In the genomic region with DNA sequence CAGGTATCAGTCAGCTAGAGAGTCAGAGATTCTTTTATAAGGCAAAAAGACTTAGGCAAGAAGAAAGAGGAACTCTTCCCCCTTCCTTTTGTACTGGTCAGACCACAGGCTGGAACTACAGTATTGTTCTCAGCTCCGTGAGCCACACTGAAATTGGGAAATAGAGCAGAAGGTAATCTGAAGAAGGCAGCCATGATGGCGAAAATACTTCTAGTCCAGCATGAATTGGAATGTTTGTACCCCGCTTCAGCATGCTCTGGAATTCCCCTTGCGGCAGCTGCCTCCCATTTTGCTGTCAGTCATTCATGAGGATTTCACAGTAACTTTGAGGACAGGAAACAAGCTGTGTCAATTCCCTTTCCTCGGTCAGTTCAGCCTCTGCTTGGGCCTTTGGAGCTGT, we compare ENCODE assay signal across 11 cellular contexts.
DNase-seq lines count a peak whose midpoint lies in the region; ATAC-seq and TF ChIP-seq lines count a peak whose summit lies in the region.
"Had no signal": no experiment of that assay in that cellular context is flagged by ENCODE, and none has a peak within 500 bp of the region (broad histone marks: within the 10 kb centered on the region; RNA-seq: fewer than 3 reads in every experiment).

No MANE protein-coding gene starts in this region.

- peak overlapping the region; percentile 30; the same call in 1 of the 2 replicates for H3K27ac ChIP-seq in SJCRH30
- H3K27ac ChIP-seq in epithelial cell of prostate, result peak overlapping the region; percentile 32
- no peak overlapping the region for H3K27ac ChIP-seq in sigmoid colon
- H3K27ac ChIP-seq: pancreas had no signal

- DNase-seq in KBM-7, result peak; percentile 84
- peak; percentile 61 to 67 for DNase-seq in SJCRH30
- DNase-seq in epithelial cell of prostate (ENCODE audit: low read depth, low spot score), result peak; percentile 10
- peak; percentile 17 for DNase-seq in sigmoid colon
- no peak for DNase-seq in foreskin fibroblast
- DNase-seq in NCI-H1436 treated with DMSO at 0.1 percent for 48 hours (lab: John Stamatoyannopoulos, UW), result no peak
- no peak for DNase-seq in NCI-H2227 (lab: John Stamatoyannopoulos, UW; ENCODE audit: unreplicated experiment)
- DNase-seq: activated CD4-positive, alpha-beta memory T cell treated with anti-CD3 and anti-CD28 coated beads, Interleukin-2, amount 10 ng/mL, durations not matched to agents 7 days and 5 days; pancreas; stimulated activated CD4-positive, alpha-beta T cell treated with anti-CD3 and anti-CD28 coated beads, Interleukin-4, amount 100 ng/mL, for 24 hours had no signal

- TF ChIP-seq CTCF in sigmoid colon (IDR thresholded peaks at IDR 0.05) (no peak), foreskin fibroblast (IDR thresholded peaks at IDR 0.05; ENCODE audit: low read depth, low read length) (no peak)

- no peak for TF ChIP-seq POLR2A in sigmoid colon (IDR thresholded peaks at IDR 0.05)

- in situ Hi-C loops in KBM-7 (cut with MboI; ENCODE audit: low pct_unique_long_range_greater_than_20kb, low sequenced_read_pairs), result no loop called here

- intact Hi-C loops in sigmoid colon (cut with DNase I), result loop anchor here (1.0 to 10.0 kb wide), 4 partner anchors 97 to 420 kb away; a partner anchor contains a TSS

- H3K4me3 ChIP-seq in SJCRH30, result no peak overlapping the region
- no peak overlapping the region for H3K4me3 ChIP-seq in sigmoid colon
- H3K4me3 ChIP-seq in foreskin fibroblast (ENCODE audit: low read depth in 1 of 2, low read length in 2 of 2), result no peak overlapping the region
- H3K4me3 ChIP-seq: pancreas had no signal

- WGBS in sigmoid colon, 2 donors, result 50 to 62% methylated on average over 5 of the region's 5 CpGs

- peaks cover 16% of the 10 kb centered on the region for H3K4me1 ChIP-seq in SJCRH30
- no peaks in the 10 kb centered on the region for H3K4me1 ChIP-seq in sigmoid colon
- H3K4me1 ChIP-seq: pancreas had no signal

- H3K9me3 ChIP-seq in SJCRH30 (replicated peaks) (no peaks in the 10 kb centered on the region), sigmoid colon (no peaks in the 10 kb centered on the region)
- H3K9me3 ChIP-seq: pancreas had no signal

- no peak for ATAC-seq in GM21576 (IDR thresholded peaks at IDR 0.05; ENCODE audit: unreplicated experiment)

- H3K27me3 ChIP-seq in SJCRH30 (no peaks in the 10 kb centered on the region), sigmoid colon (no peaks in the 10 kb centered on the region)
- H3K27me3 ChIP-seq: pancreas had no signal

- H3K36me3 ChIP-seq in SJCRH30 (no peaks in the 10 kb centered on the region), sigmoid colon (no peaks in the 10 kb centered on the region)
- H3K36me3 ChIP-seq: pancreas had no signal

- TF ChIP-seq EP300 in sigmoid colon (IDR thresholded peaks at IDR 0.05), result no peak

Comparison
In these comparisons a context has a peak if more than half of its experiments do, and no peak if none do; other contexts are left out.
1. DNase-seq: peak in KBM-7 (single experiment), SJCRH30 (2 of 2), epithelial cell of prostate (single experiment) and sigmoid colon (single experiment); none in foreskin fibroblast (0 of 2), NCI-H1436 treated with DMSO at 0.1 percent for 48 hours (single experiment) and NCI-H2227 (single experiment).
2. H3K27ac ChIP-seq: peak in SJCRH30 (single experiment) and epithelial cell of prostate (single experiment); none in sigmoid colon (0 of 4).